Comparison of ENCODE assay signal across 9 cellular contexts in the genomic region with DNA sequence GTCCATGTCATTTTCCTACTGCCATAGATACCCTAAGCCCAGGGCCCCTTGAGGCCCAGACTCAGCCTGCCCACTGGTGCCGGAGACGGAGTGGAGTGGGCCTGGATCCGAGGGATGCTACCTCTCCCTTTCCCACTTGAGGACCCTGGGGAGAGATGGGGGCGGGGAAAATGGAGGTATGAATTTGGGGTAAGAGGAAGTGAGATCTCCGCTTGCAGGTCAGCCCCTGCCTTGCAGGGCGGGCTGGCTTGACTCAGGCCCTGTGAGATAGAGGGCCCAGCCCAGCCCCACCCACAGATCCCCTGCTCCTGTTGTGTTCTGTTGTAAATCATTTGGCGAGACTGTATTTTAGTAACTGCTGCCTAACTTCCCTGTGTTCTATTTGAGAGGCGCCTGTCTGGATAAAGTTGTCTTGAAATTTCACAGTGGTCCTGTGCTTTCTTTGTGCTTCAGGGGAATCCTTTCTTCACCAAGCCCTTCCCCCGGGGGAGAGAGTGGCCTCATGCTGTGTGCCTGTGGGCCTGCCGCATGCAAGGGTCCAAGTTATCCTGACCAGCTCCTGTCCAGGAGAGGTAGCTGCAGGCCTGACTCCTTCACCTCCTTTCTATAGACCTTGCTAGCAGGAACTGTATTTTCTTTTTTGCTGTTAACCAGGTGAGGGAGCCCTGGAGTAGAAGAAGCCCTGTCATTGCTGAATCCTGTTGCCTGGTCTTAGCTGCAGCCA. TPM values are rescaled to one million over a fixed set of nuclear protein-coding genes. Genes with fewer than 3 reads are reported as not detected.
DNase-seq lines count a peak whose midpoint lies in the region; ATAC-seq and TF ChIP-seq lines count a peak whose summit lies in the region.
"Had no signal": no experiment of that assay in that cellular context is flagged by ENCODE, and none has a peak within 500 bp of the region (broad histone marks: within the 10 kb centered on the region; RNA-seq: fewer than 3 reads in every experiment).

No MANE protein-coding gene starts in this region.

- no peak overlapping the region for H3K9ac ChIP-seq in skeletal muscle tissue (ENCODE audit: low read depth in 1 of 3, low read length in 3 of 3)

- H3K4me1 ChIP-seq in skeletal muscle tissue (ENCODE audit: control insufficient read depth in 3 of 3, insufficient read depth in 3 of 3, low read length in 3 of 3) (peaks cover 23 to 55% (median 32%) of the 10 kb centered on the region in 3 donors), testis (no peaks in the 10 kb centered on the region)

- 82 to 85% methylated on average over 10 of the region's 10 CpGs for WGBS in testis, 2 donors

- H3K27ac ChIP-seq in skeletal muscle tissue (ENCODE audit: low read depth, low read length) (peak overlapping the region; percentile 39), testis (no peak overlapping the region)
- H3K27ac ChIP-seq: C4-2B had no signal

- no peaks in the 10 kb centered on the region for H3K4me1 Mint-ChIP-seq in activated CD4-positive, alpha-beta T cell treated with anti-CD3 and anti-CD28 coated beads for 36 hours

- ATAC-seq in activated CD4-positive, alpha-beta T cell treated with anti-CD3 and anti-CD28 coated beads for 36 hours, result peak; percentile 63
- no peak for ATAC-seq in GM18858 (IDR thresholded peaks at IDR 0.05; ENCODE audit: unreplicated experiment)

- no peak overlapping the region for H3K27ac Mint-ChIP-seq in activated CD4-positive, alpha-beta T cell treated with anti-CD3 and anti-CD28 coated beads for 36 hours

- TF ChIP-seq POLR2A in testis (IDR thresholded peaks at IDR 0.05), result no peak

- H3K27me3 Mint-ChIP-seq in activated CD4-positive, alpha-beta T cell treated with anti-CD3 and anti-CD28 coated beads for 36 hours, result no peaks in the 10 kb centered on the region

- TF ChIP-seq CTCF in testis (IDR thresholded peaks at IDR 0.05), result no peak

- intact Hi-C loops in activated CD4-positive, alpha-beta T cell treated with anti-CD3 and anti-CD28 coated beads for 36 hours (cut with DNase I, micrococcal nuclease), result no loop called here
- intact Hi-C loops in testis (cut with DNase I; ENCODE audit: low total_unique reads), result no loop called here

- no peak overlapping the region for H3K4me3 Mint-ChIP-seq in activated CD4-positive, alpha-beta T cell treated with anti-CD3 and anti-CD28 coated beads for 36 hours

- no peak overlapping the region for H3K4me3 ChIP-seq in skeletal muscle tissue (ENCODE audit: low read length in 3 of 3)
- no peak overlapping the region for H3K4me3 ChIP-seq in testis

- H3K9me3 Mint-ChIP-seq in activated CD4-positive, alpha-beta T cell treated with anti-CD3 and anti-CD28 coated beads for 36 hours (ENCODE audit: low read depth), result no peaks in the 10 kb centered on the region

- POLR2A ChIA-PET in activated CD4-positive, alpha-beta T cell treated with anti-CD3 and anti-CD28 coated beads for 36 hours (lab: Charles Lee), result no interaction called here

- CTCF ChIA-PET in activated CD4-positive, alpha-beta T cell treated with anti-CD3 and anti-CD28 coated beads for 36 hours (lab: Charles Lee), result interaction anchor here (0.6 to 0.9 kb wide), 2 partner anchors 12 to 17 kb away, joined by 3 read pairs; no protein-coding TSS in a partner anchor

- H3K36me3 Mint-ChIP-seq in activated CD4-positive, alpha-beta T cell treated with anti-CD3 and anti-CD28 coated beads for 36 hours (ENCODE audit: low read depth), result peaks cover 14% of the 10 kb centered on the region

- H3K27me3 ChIP-seq in skeletal muscle tissue (ENCODE audit: control insufficient read depth in 3 of 3, insufficient read depth in 3 of 3, low read length in 3 of 3) (no peaks in the 10 kb centered on the region), testis (no peaks in the 10 kb centered on the region)

- no peaks in the 10 kb centered on the region for H3K9me3 ChIP-seq in skeletal muscle tissue (ENCODE audit: control insufficient read depth in 3 of 3, low read length in 3 of 3)
- no peaks in the 10 kb centered on the region for H3K9me3 ChIP-seq in testis

- DNase-seq in activated CD4-positive, alpha-beta T cell treated with anti-CD3 and anti-CD28 coated beads for 36 hours, result no peak
- DNase-seq in activated CD4-positive, alpha-beta T cell treated with anti-CD3 and anti-CD28 coated beads for 4 hours, result no peak
- DNase-seq in NAMALWA (ENCODE audit: low spot score) (peak; percentile 83), SKM-1 treated with dmso at 0.1 percent for 144 hours (lab: John Stamatoyannopoulos, UW; ENCODE audit: unreplicated experiment) (peak; percentile 16), glomerular visceral epithelial cell (ENCODE audit: extremely low spot score) (peak; percentile 53), testis (no peak)

- H3K36me3 ChIP-seq in skeletal muscle tissue (ENCODE audit: control insufficient read depth in 3 of 3, insufficient read depth in 3 of 3, low read length in 3 of 3) (peaks cover 23 to 34% (median 33%) of the 10 kb centered on the region in 3 donors), testis (ENCODE audit: low read depth, missing control alignments) (no peaks in the 10 kb centered on the region)

RNA-seq across cellular contexts. Expression of gene YKT6, which starts 13.3 kb away (rescaled TPM):
- total RNA-seq in activated CD4-positive, alpha-beta T cell treated with anti-CD3 and anti-CD28 coated beads for 36 hours, result 10 to 100 TPM; 51.0 to 51.3 TPM
- total RNA-seq in skeletal muscle tissue (40.7 TPM), testis (10 to 100 TPM; 66.5 to 72.3 TPM)
- polyA plus RNA-seq in testis (ENCODE audit: insufficient read depth, low read depth, low replicate concordance), result 85.9 TPM

RNA-seq across cellular contexts. Expression of gene GCK, which starts 24.8 kb away (rescaled TPM):
- 1 to 10 TPM in 1 of 2 experiments, under 1 TPM in 1; 0.53 to 1.3 TPM for total RNA-seq in activated CD4-positive, alpha-beta T cell treated with anti-CD3 and anti-CD28 coated beads for 36 hours
- total RNA-seq in skeletal muscle tissue (2.1 TPM), testis (1 to 10 TPM in 1 of 2 donors, under 1 TPM in 1; 0.94 to 1.2 TPM)
- 0.90 TPM for polyA plus RNA-seq in testis (ENCODE audit: insufficient read depth, low read depth, low replicate concordance)

Comparison
In these comparisons a context has a peak if more than half of its experiments do, and no peak if none do; other contexts are left out.
1. DNase-seq: peak in NAMALWA (single experiment), SKM-1 treated with dmso at 0.1 percent for 144 hours (single experiment) and glomerular visceral epithelial cell (single experiment); none in activated CD4-positive, alpha-beta T cell treated with anti-CD3 and anti-CD28 coated beads for 36 hours (single experiment), activated CD4-positive, alpha-beta T cell treated with anti-CD3 and anti-CD28 coated beads for 4 hours (0 of 2) and testis (single experiment).